In genomic region chr6:54717849-54718455, GRCh38 we compare ENCODE assay signal across 7 cellular contexts.
DNase-seq lines count a peak whose midpoint lies in the region; ATAC-seq and FAIRE-seq lines count a peak whose summit lies in the region.

No MANE protein-coding gene starts in this region.

- H3K4me1 ChIP-seq in right cardiac atrium (ENCODE audit: control insufficient read depth, insufficient read depth, low read length): no peaks in the 10 kb centered on the region

- FAIRE-seq in RCC 7860 (lab: Jason Lieb, UNC): peak; percentile 40

- CTCF ChIA-PET in activated naive CD4-positive, alpha-beta T cell treated with anti-CD3 and anti-CD28 coated beads, Interleukin-2, amount 10 ng/mL, durations not matched to agents 7 days and 5 days (lab: Charles Lee): interaction anchor here (0.7 to 1.3 kb wide), 7 partner anchors 8 to 353 kb away, joined by 3 to 5 read pairs (median 3); no protein-coding TSS in a partner anchor

- intact Hi-C loops in right cardiac atrium (cut with DNase I): loop anchor here in 1 of 4 donors (5.0 kb wide), 1 partner anchor 349 kb away; no protein-coding TSS in a partner anchor

- no peaks in the 10 kb centered on the region for H3K4me1 Mint-ChIP-seq in activated naive CD4-positive, alpha-beta T cell treated with anti-CD3 and anti-CD28 coated beads, Interleukin-2, amount 10 ng/mL, durations not matched to agents 7 days and 5 days

- peaks cover 2% of the 10 kb centered on the region for H3K9me3 Mint-ChIP-seq in activated naive CD4-positive, alpha-beta T cell treated with anti-CD3 and anti-CD28 coated beads, Interleukin-2, amount 10 ng/mL, durations not matched to agents 7 days and 5 days

- ATAC-seq in GM21576 (IDR thresholded peaks at IDR 0.05; ENCODE audit: unreplicated experiment) (peak; percentile 91), right cardiac atrium (peak; percentile 61 to 64)

- no peaks in the 10 kb centered on the region for H3K27me3 ChIP-seq in right cardiac atrium (ENCODE audit: control insufficient read depth, insufficient read depth)

- H3K27me3 Mint-ChIP-seq in activated naive CD4-positive, alpha-beta T cell treated with anti-CD3 and anti-CD28 coated beads, Interleukin-2, amount 10 ng/mL, durations not matched to agents 7 days and 5 days: no peaks in the 10 kb centered on the region

- H3K27ac Mint-ChIP-seq in activated naive CD4-positive, alpha-beta T cell treated with anti-CD3 and anti-CD28 coated beads, Interleukin-2, amount 10 ng/mL, durations not matched to agents 7 days and 5 days: no peak overlapping the region

- no peaks in the 10 kb centered on the region for H3K9me3 ChIP-seq in right cardiac atrium (ENCODE audit: control insufficient read depth, low read length)

- no peaks in the 10 kb centered on the region for H3K36me3 Mint-ChIP-seq in activated naive CD4-positive, alpha-beta T cell treated with anti-CD3 and anti-CD28 coated beads, Interleukin-2, amount 10 ng/mL, durations not matched to agents 7 days and 5 days

- H3K4me3 ChIP-seq in right cardiac atrium (ENCODE audit: low read length): no peak overlapping the region

- 54% methylated on average over 5 of the region's 5 CpGs for WGBS in right cardiac atrium

- DNase-seq in GM03348 (ENCODE audit: low spot score) (peak; percentile 31), HUDEP-2 (lab: John Stamatoyannopoulos, UW; ENCODE audit: unreplicated experiment in 76 of 76) (peak in 51 of 76 experiments; percentile 1 to 65 (median 32)), RCC 7860 (ENCODE audit: low spot score) (peak; percentile 31), right cardiac atrium (peak in 1 of 3 donors; percentile 14), smooth muscle cell of the brain vasculature (ENCODE audit: low read depth, low spot score) (peak; percentile 13)
- DNase-seq in activated naive CD4-positive, alpha-beta T cell treated with anti-CD3 and anti-CD28 coated beads, Interleukin-2, amount 10 ng/mL, durations not matched to agents 7 days and 5 days: peak; percentile 68

- H3K4me3 Mint-ChIP-seq in activated naive CD4-positive, alpha-beta T cell treated with anti-CD3 and anti-CD28 coated beads, Interleukin-2, amount 10 ng/mL, durations not matched to agents 7 days and 5 days: no peak overlapping the region

- H3K27ac ChIP-seq in right cardiac atrium (ENCODE audit: low read length): no peak overlapping the region
